Comparison of ENCODE assay signal across 8 cellular contexts in the genomic region with DNA sequence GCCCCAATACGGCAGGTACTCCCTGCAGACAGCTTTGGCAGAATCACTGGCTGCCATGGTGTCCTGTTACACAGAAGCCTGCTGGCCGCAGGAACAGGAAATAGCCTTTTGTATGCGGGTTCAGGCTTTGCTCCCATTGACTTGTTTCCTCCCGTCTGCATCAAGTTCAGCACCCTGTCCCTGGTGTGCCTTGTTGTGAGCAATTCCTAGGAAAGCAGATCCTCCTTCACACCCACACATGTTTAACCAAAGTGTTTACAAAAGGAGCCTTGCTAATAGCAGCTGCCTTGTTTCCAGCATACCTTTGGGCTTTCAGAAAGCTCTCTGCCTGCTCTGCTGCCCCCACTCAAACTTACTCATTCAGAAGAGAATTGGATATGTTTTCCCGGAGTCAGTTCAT.
DNase-seq lines count a peak whose midpoint lies in the region; ATAC-seq and TF ChIP-seq lines count a peak whose summit lies in the region.

No MANE protein-coding gene starts in this region.

- no peak overlapping the region for H3K14ac ChIP-seq in H9 (ENCODE audit: insufficient read depth, low read length)

- H3K27ac ChIP-seq in H9 (ENCODE audit: insufficient read length, low read depth, low read length) (peak overlapping the region; percentile 48), RWPE2 (ENCODE audit: poor library complexity, severe bottlenecking) (peak overlapping the region; percentile 73), sigmoid colon (peak overlapping the region in 3 of 4 donors; percentile 27 to 54 (median 44))

- no peak overlapping the region for H4K5ac ChIP-seq in H9 (ENCODE audit: insufficient read length, low read depth, low read length)

- H3K36me3 ChIP-seq in RWPE2 (ENCODE audit: low read depth) (peaks cover 8% of the 10 kb centered on the region), sigmoid colon (no peaks in the 10 kb centered on the region)

- intact Hi-C loops in sigmoid colon (cut with DNase I) = no loop called here

- H3K27ac Mint-ChIP-seq in H9 = peak overlapping the region; percentile 84 to 91 (median 91); a peak in 6 of 7 replicates

- TF ChIP-seq CTCF in H9 (conservative IDR thresholded peaks at IDR 0.05) = no peak
- TF ChIP-seq CTCF in RWPE2 (IDR thresholded peaks at IDR 0.05; ENCODE audit: poor library complexity, severe bottlenecking) = no peak
- TF ChIP-seq CTCF in fibroblast of villous mesenchyme (IDR thresholded peaks at IDR 0.05; ENCODE audit: insufficient read depth, low read depth, low read length) = no peak
- no peak for TF ChIP-seq CTCF in sigmoid colon (IDR thresholded peaks at IDR 0.05)

- no peaks in the 10 kb centered on the region for H3K79me1 ChIP-seq in H9 (ENCODE audit: insufficient read depth, low read depth, low read length, poor library complexity, severe bottlenecking)

- peak overlapping the region in 1 of 2 experiments; percentile 55; a peak in 2 of 5 replicates for H3K4me3 Mint-ChIP-seq in H9

- no peak for TF ChIP-seq EP300 in sigmoid colon (IDR thresholded peaks at IDR 0.05)

- no peaks in the 10 kb centered on the region; a peak in 1 of 7 replicates for H3K36me3 Mint-ChIP-seq in H9 (ENCODE audit: insufficient read depth in 1 of 3, low read depth in 3 of 3)

- H2AFZ ChIP-seq in H9 (ENCODE audit: low read length) = peak overlapping the region; percentile 43

- H4K91ac ChIP-seq in H9 (ENCODE audit: insufficient read length, low read depth, low read length) = no peak overlapping the region

- H2BK12ac ChIP-seq in H9 (ENCODE audit: insufficient read length, low read depth, low read length) = no peak overlapping the region

- H3K18ac ChIP-seq in H9 (ENCODE audit: insufficient read length, low read depth, low read length) = no peak overlapping the region

- H3K27me3 Mint-ChIP-seq in H9 (ENCODE audit: low read depth) = no peaks in the 10 kb centered on the region; the same call in 1 of the 2 replicates

- peak; percentile 79 for DNase-seq in H9
- DNase-seq in RWPE2 (ENCODE audit: low spot score) = no peak
- peak; percentile 96 for DNase-seq in fibroblast of villous mesenchyme (ENCODE audit: low read depth)
- DNase-seq in sigmoid colon = no peak
- no peak for DNase-seq in LoVo (ENCODE audit: low spot score)
- no peak for DNase-seq in NCI-H2196 (lab: John Stamatoyannopoulos, UW; ENCODE audit: unreplicated experiment)
- DNase-seq in NCI-H2171 treated with DMSO at 0.1 percent for 48 hours (lab: John Stamatoyannopoulos, UW) = no peak

- no peak overlapping the region for H3K9ac ChIP-seq in H9 (ENCODE audit: extremely low read depth, insufficient read length, low read length)

- no CpG with 5 or more reads among the region's 5 CpGs for WGBS in H9 (ENCODE audit: extremely low coverage, insufficient read length, low lambda C conversion rate)
- 70 to 75% methylated on average over 5 of the region's 5 CpGs for WGBS in sigmoid colon, 2 donors

- H4K8ac ChIP-seq in H9 (replicated peaks; ENCODE audit: insufficient read length, low read depth, low read length) = no peak overlapping the region

- H3K4me1 ChIP-seq in H9 (ENCODE audit: insufficient read depth, low read length) (peaks cover 6% of the 10 kb centered on the region), RWPE2 (ENCODE audit: insufficient read depth, poor library complexity, severe bottlenecking) (peaks cover 29% of the 10 kb centered on the region), sigmoid colon (peaks cover 0 to 18% (median 15%) of the 10 kb centered on the region in 4 donors)

- H3K23ac ChIP-seq in H9 (ENCODE audit: insufficient read length, low read depth, low read length) = no peak overlapping the region

- TF ChIP-seq POLR2A in sigmoid colon (IDR thresholded peaks at IDR 0.05) = no peak

- H2AK5ac ChIP-seq in H9 (ENCODE audit: insufficient read length, low read length) = no peak overlapping the region

- H3K9me3 Mint-ChIP-seq in H9 = no peaks in the 10 kb centered on the region; a peak in 1 of 5 replicates

- H3K4ac ChIP-seq in H9 (ENCODE audit: low read depth, low read length) = no peak overlapping the region

- H2BK15ac ChIP-seq in H9 (ENCODE audit: low read depth, low read length) = no peak overlapping the region

- H3K9me3 ChIP-seq in H9 (ENCODE audit: control insufficient read depth, low read depth, low read length) (no peaks in the 10 kb centered on the region), RWPE2 (ENCODE audit: severe bottlenecking) (no peaks in the 10 kb centered on the region), sigmoid colon (no peaks in the 10 kb centered on the region)

- no peak overlapping the region for H3K56ac ChIP-seq in H9 (ENCODE audit: insufficient read length, low read depth, low read length)

- no peaks in the 10 kb centered on the region for H3K79me2 ChIP-seq in H9 (ENCODE audit: insufficient read depth, low read length)

- peak overlapping the region; percentile 4 for H3K4me2 ChIP-seq in H9 (ENCODE audit: insufficient read depth, insufficient read length, low read length)

- H3K4me1 Mint-ChIP-seq in H9 = peaks cover 19 to 23% of the 10 kb centered on the region in 2 experiments

- peak; percentile 88 for ATAC-seq in RWPE2 (ENCODE audit: low read depth)
- ATAC-seq in HG03025 (IDR thresholded peaks at IDR 0.05; ENCODE audit: low FRiP score, unreplicated experiment) = no peak

- no peak overlapping the region for H2BK120ac ChIP-seq in H9 (ENCODE audit: low read depth, low read length, poor library complexity, severe bottlenecking)

- no peaks in the 10 kb centered on the region for H3K27me3 ChIP-seq in H9 (ENCODE audit: insufficient read depth, low read length)
- H3K27me3 ChIP-seq in RWPE2 (ENCODE audit: insufficient read depth, poor library complexity, severe bottlenecking) = no peaks in the 10 kb centered on the region
- no peaks in the 10 kb centered on the region for H3K27me3 ChIP-seq in sigmoid colon

- H4K20me1 ChIP-seq in H9 (ENCODE audit: control insufficient read depth, insufficient read depth, insufficient read length) = no peaks in the 10 kb centered on the region

- no peak overlapping the region for H3K4me3 ChIP-seq in RWPE2 (ENCODE audit: severe bottlenecking)
- H3K4me3 ChIP-seq in fibroblast of villous mesenchyme (ENCODE audit: low read depth, low read length) = no peak overlapping the region
- H3K4me3 ChIP-seq in sigmoid colon = no peak overlapping the region

- no peak overlapping the region for H3T11ph ChIP-seq in H9 (ENCODE audit: low read length)

- H3K23me2 ChIP-seq in H9 (ENCODE audit: insufficient read length, low read depth, low read length, poor library complexity, severe bottlenecking) = no peaks in the 10 kb centered on the region

- no peak overlapping the region for H2BK5ac ChIP-seq in H9 (ENCODE audit: insufficient read length, low read length)

- no peak overlapping the region for H2BK20ac ChIP-seq in H9 (ENCODE audit: low read depth, low read length, poor library complexity, severe bottlenecking)

Comparison
In these comparisons a context has a peak if more than half of its experiments do, and no peak if none do; other contexts are left out.
1. DNase-seq: peak in H9 (single experiment) and fibroblast of villous mesenchyme (single experiment); none in RWPE2 (single experiment), sigmoid colon (single experiment), LoVo (single experiment), NCI-H2196 (single experiment) and NCI-H2171 treated with DMSO at 0.1 percent for 48 hours (single experiment).
2. Peak in every context shown above with its lines, with median percentiles within 50 percentile points of each other: H3K27ac ChIP-seq.